In genomic region chr4:18844726-18845125, GRCh38 we compare ENCODE assay signal across 16 cellular contexts.
A peak's percentile ranks its signal among the peaks of the same experiment; 100 is the strongest.
DNase-seq lines count a peak whose midpoint lies in the region; ATAC-seq and TF ChIP-seq lines count a peak whose summit lies in the region.
"Had no signal": no experiment of that assay in that cellular context is flagged by ENCODE, and none has a peak within 500 bp of the region (broad histone marks: within the 10 kb centered on the region; RNA-seq: fewer than 3 reads in every experiment).

No MANE protein-coding gene starts in this region.

- TF ChIP-seq CTCF in BJ (IDR thresholded peaks at IDR 0.05; ENCODE audit: insufficient read depth, low read depth, low read length) (no peak), astrocyte of the spinal cord (IDR thresholded peaks at IDR 0.05; ENCODE audit: low read depth, low read length) (no peak), foreskin keratinocyte (conservative IDR thresholded peaks at IDR 0.05) (no peak)

- H3K27me3 ChIP-seq in BJ (ENCODE audit: control insufficient read depth, insufficient read depth, low read length) (no peaks in the 10 kb centered on the region), foreskin keratinocyte (no peaks in the 10 kb centered on the region)

- H3K27ac ChIP-seq in foreskin keratinocyte, result no peak overlapping the region
- H3K27ac ChIP-seq: A549 had no signal

- H3K36me3 ChIP-seq in BJ (ENCODE audit: control insufficient read depth, insufficient read depth, low read length), result no peaks in the 10 kb centered on the region

- H3K4me3 ChIP-seq in BJ (ENCODE audit: low read depth, low read length) (no peak overlapping the region), astrocyte of the spinal cord (ENCODE audit: low read depth, low read length) (no peak overlapping the region)
- H3K4me3 ChIP-seq: A549 had no signal

- DNase-seq in BJ (ENCODE audit: low read depth) (peak; percentile 12), M059J (ENCODE audit: low read depth) (peak; percentile 3), astrocyte of the spinal cord (ENCODE audit: low read depth, low spot score) (peak; percentile 35), foreskin keratinocyte (peak; percentile 25 to 67), left lobe of liver (ENCODE audit: low spot score) (no peak), NCI-H446 treated with DMSO at 0.1 percent for 48 hours (lab: John Stamatoyannopoulos, UW) (no peak), hepatic stellate cell (ENCODE audit: low spot score) (no peak)
- DNase-seq in activated CD8-positive, alpha-beta memory T cell treated with anti-CD3 and anti-CD28 coated beads for 24 hours, result no peak
- DNase-seq: Calu3, DMS79, GOT3, Kasumi-1, NCI-H1417, NCI-H2029, NCI-H510A treated with DMSO at 0.1 percent for 48 hours had no signal

- H3K4me1 ChIP-seq in foreskin keratinocyte, result no peaks in the 10 kb centered on the region
- H3K4me1 ChIP-seq: A549 had no signal

- CTCF ChIA-PET in BJ (lab: Yijun Ruan, JAX), result no interaction called here

- peak; percentile 26 for ATAC-seq in foreskin keratinocyte
- no peak for ATAC-seq in left lobe of liver
- ATAC-seq: A549 had no signal

- in situ Hi-C loops in astrocyte of the spinal cord (cut with HindIII; ENCODE audit: low sequenced_read_pairs), result no loop called here

- POLR2A ChIA-PET in BJ (lab: Charles Lee), result no interaction called here

Comparison
In these comparisons a context has a peak if more than half of its experiments do, and no peak if none do; other contexts are left out.
1. DNase-seq: peak in BJ (single experiment), M059J (single experiment), astrocyte of the spinal cord (single experiment) and foreskin keratinocyte (2 of 2); none in left lobe of liver (single experiment), NCI-H446 treated with DMSO at 0.1 percent for 48 hours (single experiment), hepatic stellate cell (single experiment) and activated CD8-positive, alpha-beta memory T cell treated with anti-CD3 and anti-CD28 coated beads for 24 hours (single experiment).